Comparison of ENCODE assay signal across 11 cellular contexts in genomic region chr10:121516483-121516882, GRCh38.
A peak's percentile ranks its signal among the peaks of the same experiment; 100 is the strongest.
DNase-seq lines count a peak whose midpoint lies in the region; ATAC-seq and TF ChIP-seq lines count a peak whose summit lies in the region.
"Had no signal": no experiment of that assay in that cellular context is flagged by ENCODE, and none has a peak within 500 bp of the region (broad histone marks: within the 10 kb centered on the region; RNA-seq: fewer than 3 reads in every experiment).

No MANE protein-coding gene starts in this region.

- POLR2A ChIA-PET in RWPE1 (lab: Yijun Ruan, JAX; ENCODE audit: low non-redundant PET), result no interaction called here

- TF ChIP-seq CTCF in RWPE1 (conservative IDR thresholded peaks at IDR 0.05; ENCODE audit: low read depth), result no peak

- CTCF ChIA-PET in RWPE1 (lab: Yijun Ruan, JAX), result no interaction called here

- peak overlapping the region; percentile 63 for H3K27ac ChIP-seq in substantia nigra (ENCODE audit: low read depth, low read length, poor library complexity, severe bottlenecking)
- H3K27ac ChIP-seq in RWPE1, result no peak overlapping the region

- DNase-seq in NOMO-1 treated with DMSO at 0.1 percent for 48 hours (lab: John Stamatoyannopoulos, UW; ENCODE audit: unreplicated experiment) (peak; percentile 0), NOMO-1 (lab: John Stamatoyannopoulos, UW; ENCODE audit: unreplicated experiment in 2 of 2) (no peak), substantia nigra (lab: John Stamatoyannopoulos, UW) (no peak), RWPE1 (ENCODE audit: low spot score) (no peak), SKM-1 (lab: John Stamatoyannopoulos, UW; ENCODE audit: unreplicated experiment) (no peak)
- DNase-seq in stimulated activated CD4-positive, alpha-beta T cell treated with anti-CD3 and anti-CD28 coated beads, Interleukin-2, amount 100 ng/mL, for 24 hours, result no peak
- DNase-seq: 8988T, NCI-H345, SHP77 treated with DMSO at 0.1 percent for 48 hours had no signal

- ATAC-seq in GM21576 (IDR thresholded peaks at IDR 0.05; ENCODE audit: unreplicated experiment) (peak; percentile 80), HG03520 (IDR thresholded peaks at IDR 0.05; ENCODE audit: unreplicated experiment) (peak; percentile 67)
